ENCODE assay signal across 8 cellular contexts in genomic region chr7:44087914-44088838, GRCh38. TPM values are rescaled to one million over a fixed set of nuclear protein-coding genes. Genes with fewer than 3 reads are reported as not detected.
DNase-seq lines count a peak whose midpoint lies in the region; ATAC-seq, FAIRE-seq and TF ChIP-seq lines count a peak whose summit lies in the region.
"Had no signal": no experiment of that assay in that cellular context is flagged by ENCODE, and none has a peak within 500 bp of the region (broad histone marks: within the 10 kb centered on the region; RNA-seq: fewer than 3 reads in every experiment).

No MANE protein-coding gene starts in this region.

- no peak for ATAC-seq in natural killer cell treated with Interleukin-12 subunit alpha and Interleukin-12 subunit beta and Interleukin-15 and Interleukin-18, amount 100 ng/mL, for 72 hours
- ATAC-seq in natural killer cell = no peak
- ATAC-seq in aorta (ENCODE audit: low FRiP score) = peak; percentile 89

- no peak overlapping the region for H3K4me3 ChIP-seq in kidney (ENCODE audit: low read length in 2 of 2)
- H3K4me3 ChIP-seq in aorta (ENCODE audit: low read length in 2 of 2) = no peak overlapping the region
- H3K4me3 ChIP-seq: A549 had no signal

- no peak overlapping the region for H3K4me3 Mint-ChIP-seq in natural killer cell treated with Interleukin-12 subunit alpha and Interleukin-12 subunit beta and Interleukin-15 and Interleukin-18, amount 100 ng/mL, for 72 hours
- no peak overlapping the region for H3K4me3 Mint-ChIP-seq in natural killer cell

- H3K9ac ChIP-seq in kidney (ENCODE audit: low read length in 2 of 2) = no peak overlapping the region

- no peaks in the 10 kb centered on the region for H3K36me3 Mint-ChIP-seq in natural killer cell treated with Interleukin-12 subunit alpha and Interleukin-12 subunit beta and Interleukin-15 and Interleukin-18, amount 100 ng/mL, for 72 hours
- no peaks in the 10 kb centered on the region for H3K36me3 Mint-ChIP-seq in natural killer cell

- H3K9me3 ChIP-seq in kidney (ENCODE audit: control insufficient read depth in 1 of 2, low read length in 2 of 2) = no peaks in the 10 kb centered on the region
- no peaks in the 10 kb centered on the region for H3K9me3 ChIP-seq in aorta (ENCODE audit: control insufficient read depth, low read length)
- H3K9me3 ChIP-seq: A549 had no signal

- no peak for FAIRE-seq in kidney (lab: Jason Lieb, UNC)
- FAIRE-seq: A549, endometrium had no signal

- peak; percentile 44 for DNase-seq in natural killer cell treated with Interleukin-12 subunit alpha and Interleukin-12 subunit beta and Interleukin-15 and Interleukin-18, amount 100 ng/mL, for 72 hours (ENCODE audit: low spot score)
- DNase-seq in natural killer cell (no peak), kidney (peak; percentile 90), aorta (peak; percentile 94 to 95), NCI-H1436 (lab: John Stamatoyannopoulos, UW) (no peak), SW480 (ENCODE audit: low spot score) (no peak)

- H3K27ac ChIP-seq in kidney (ENCODE audit: low read depth in 2 of 2, low read length in 2 of 2) = peak overlapping the region; percentile 71 to 80
- peak overlapping the region; percentile 87 to 97 for H3K27ac ChIP-seq in aorta (ENCODE audit: low read depth in 1 of 2, low read length in 2 of 2)

- H3K27ac Mint-ChIP-seq in natural killer cell treated with Interleukin-12 subunit alpha and Interleukin-12 subunit beta and Interleukin-15 and Interleukin-18, amount 100 ng/mL, for 72 hours = no peak overlapping the region
- H3K27ac Mint-ChIP-seq in natural killer cell = no peak overlapping the region

- intact Hi-C loops in natural killer cell (cut with micrococcal nuclease) = no loop called here
- intact Hi-C loops in kidney (cut with DNase I) = no loop called here
- intact Hi-C loops in aorta (cut with DNase I) = loop anchor here in 1 of 2 donors (1.0 kb wide), 1 partner anchor 14 kb away; no protein-coding TSS in a partner anchor

- H3K4me1 Mint-ChIP-seq in natural killer cell treated with Interleukin-12 subunit alpha and Interleukin-12 subunit beta and Interleukin-15 and Interleukin-18, amount 100 ng/mL, for 72 hours (ENCODE audit: low read depth in 2 of 2) = peaks cover 6 to 9% of the 10 kb centered on the region in 2 donors
- H3K4me1 Mint-ChIP-seq in natural killer cell = peaks cover 4 to 7% of the 10 kb centered on the region in 2 donors

- TF ChIP-seq CTCF in natural killer cell (IDR thresholded peaks at IDR 0.05) (no peak), kidney (IDR thresholded peaks at IDR 0.05; ENCODE audit: borderline replicate concordance, extremely low read depth, insufficient read depth) (no peak)

- H3K36me3 ChIP-seq in kidney (ENCODE audit: control insufficient read depth in 1 of 2, insufficient read depth in 2 of 2, low read length in 2 of 2) = no peaks in the 10 kb centered on the region
- H3K36me3 ChIP-seq in aorta (ENCODE audit: control insufficient read depth in 1 of 2, insufficient read depth in 2 of 2, low read length in 1 of 2) = no peaks in the 10 kb centered on the region

- H3K27me3 ChIP-seq in aorta (ENCODE audit: control insufficient read depth in 1 of 2, insufficient read depth in 2 of 2, low read length in 1 of 2) = no peaks in the 10 kb centered on the region

- no peaks in the 10 kb centered on the region for H3K9me3 Mint-ChIP-seq in natural killer cell treated with Interleukin-12 subunit alpha and Interleukin-12 subunit beta and Interleukin-15 and Interleukin-18, amount 100 ng/mL, for 72 hours
- H3K9me3 Mint-ChIP-seq in natural killer cell = no peaks in the 10 kb centered on the region

- WGBS in aorta, 2 donors = 3% methylated on average over 20 of the region's 20 CpGs

- H3K27me3 Mint-ChIP-seq in natural killer cell treated with Interleukin-12 subunit alpha and Interleukin-12 subunit beta and Interleukin-15 and Interleukin-18, amount 100 ng/mL, for 72 hours = peaks cover 0 to 2% of the 10 kb centered on the region in 2 donors
- H3K27me3 Mint-ChIP-seq in natural killer cell (ENCODE audit: low read depth in 2 of 2) = peaks cover 3 to 6% of the 10 kb centered on the region in 2 donors

- peaks cover 11 to 13% of the 10 kb centered on the region in 2 donors for H3K4me1 ChIP-seq in kidney (ENCODE audit: control insufficient read depth in 1 of 2, insufficient read depth in 1 of 2, low read depth in 1 of 2, low read length in 2 of 2)
- peaks cover 0 to 8% of the 10 kb centered on the region in 2 donors for H3K4me1 ChIP-seq in aorta (ENCODE audit: control insufficient read depth in 1 of 2, insufficient read depth in 2 of 2, low read length in 2 of 2)

RNA-seq across cellular contexts. Expression of gene POLM, which starts 5.8 kb away (rescaled TPM):
- total RNA-seq in natural killer cell treated with Interleukin-12 subunit alpha and Interleukin-12 subunit beta and Interleukin-15 and Interleukin-18, amount 100 ng/mL, for 72 hours = 10 to 100 TPM; 25.9 to 66.9 TPM
- total RNA-seq in natural killer cell (10 to 100 TPM; 41.7 to 74.1 (median 50.9) TPM), kidney (41.4 TPM), aorta (10 to 100 TPM; 27.6 to 35.7 TPM)
- polyA plus RNA-seq in kidney (ENCODE audit: insufficient read depth, low read depth, low replicate concordance) (16.3 TPM), aorta (10 to 100 TPM in 1 of 2 donors, 1 to 10 TPM in 1; 8.4 to 35.6 TPM)

RNA-seq across cellular contexts. Expression of gene AEBP1, which starts 16.0 kb away (rescaled TPM):
- total RNA-seq in natural killer cell treated with Interleukin-12 subunit alpha and Interleukin-12 subunit beta and Interleukin-15 and Interleukin-18, amount 100 ng/mL, for 72 hours = 1 to 10 TPM; 1.0 to 2.4 TPM
- total RNA-seq in natural killer cell (1 to 10 TPM; 3.3 to 9.0 (median 6.4) TPM), kidney (164 TPM), aorta (1,000 to 10,000 TPM in 1 of 2 donors, 100 to 1,000 TPM in 1; 856 to 1,098 TPM)
- polyA plus RNA-seq in kidney (ENCODE audit: insufficient read depth, low read depth, low replicate concordance) (89.4 TPM), aorta (1,000 to 10,000 TPM in 1 of 2 donors, 100 to 1,000 TPM in 1; 293 to 2,243 TPM)
- polyA plus RNA-seq: A549 had no signal

RNA-seq across cellular contexts. Expression of gene PGAM2, which starts 22.8 kb away (rescaled TPM):
- total RNA-seq in natural killer cell treated with Interleukin-12 subunit alpha and Interleukin-12 subunit beta and Interleukin-15 and Interleukin-18, amount 100 ng/mL, for 72 hours = not detected
- total RNA-seq in natural killer cell = 1 to 10 TPM; 1.0 to 1.9 (median 1.5) TPM
- 2.1 TPM for total RNA-seq in kidney
- polyA plus RNA-seq in kidney (ENCODE audit: insufficient read depth, low read depth, low replicate concordance) = 37.7 TPM
- total RNA-seq in aorta = 1 to 10 TPM; 4.1 to 4.8 TPM
- polyA plus RNA-seq in aorta = 1 to 10 TPM; 8.0 to 9.5 TPM
- polyA plus RNA-seq: A549 had no signal

RNA-seq across cellular contexts. Expression of gene POLD2, which starts 35.2 kb away (rescaled TPM):
- 100 to 1,000 TPM; 101 to 229 TPM for total RNA-seq in natural killer cell treated with Interleukin-12 subunit alpha and Interleukin-12 subunit beta and Interleukin-15 and Interleukin-18, amount 100 ng/mL, for 72 hours
- 10 to 100 TPM; 30.1 to 38.3 (median 38.1) TPM for total RNA-seq in natural killer cell
- total RNA-seq in kidney = 60.0 TPM
- 119 TPM for polyA plus RNA-seq in kidney (ENCODE audit: insufficient read depth, low read depth, low replicate concordance)
- total RNA-seq in aorta = 10 to 100 TPM; 49.5 to 53.4 TPM
- 10 to 100 TPM; 31.6 to 93.1 TPM for polyA plus RNA-seq in aorta

RNA-seq across cellular contexts. Expression of gene DBNL, which starts 43.7 kb away (rescaled TPM):
- total RNA-seq in natural killer cell treated with Interleukin-12 subunit alpha and Interleukin-12 subunit beta and Interleukin-15 and Interleukin-18, amount 100 ng/mL, for 72 hours = 100 to 1,000 TPM; 173 to 202 TPM
- 100 to 1,000 TPM; 123 to 129 (median 129) TPM for total RNA-seq in natural killer cell
- 103 TPM for total RNA-seq in kidney
- polyA plus RNA-seq in kidney (ENCODE audit: insufficient read depth, low read depth, low replicate concordance) = 85.9 TPM
- 100 to 1,000 TPM in 1 of 2 donors, 10 to 100 TPM in 1; 96.1 to 105 TPM for total RNA-seq in aorta
- polyA plus RNA-seq in aorta = 10 to 100 TPM; 80.1 to 91.6 TPM

Comparison
In these comparisons a context has a peak if more than half of its experiments do, and no peak if none do; other contexts are left out.
1. DNase-seq: peak in natural killer cell treated with Interleukin-12 subunit alpha and Interleukin-12 subunit beta and Interleukin-15 and Interleukin-18, amount 100 ng/mL, for 72 hours (single experiment), kidney (single experiment) and aorta (2 of 2); none in natural killer cell (single experiment), NCI-H1436 (single experiment) and SW480 (single experiment).
2. RNA of gene AEBP1, which starts 16.0 kb away (total RNA-seq): 856 to 1,098 TPM in aorta and 164 TPM in kidney (single experiment); 3.3 to 9.0 TPM in natural killer cell and 1.0 to 2.4 TPM in natural killer cell treated with Interleukin-12 subunit alpha and Interleukin-12 subunit beta and Interleukin-15 and Interleukin-18, amount 100 ng/mL, for 72 hours; every median in the first group is over 10 times any median in the second.